In the genomic region with DNA sequence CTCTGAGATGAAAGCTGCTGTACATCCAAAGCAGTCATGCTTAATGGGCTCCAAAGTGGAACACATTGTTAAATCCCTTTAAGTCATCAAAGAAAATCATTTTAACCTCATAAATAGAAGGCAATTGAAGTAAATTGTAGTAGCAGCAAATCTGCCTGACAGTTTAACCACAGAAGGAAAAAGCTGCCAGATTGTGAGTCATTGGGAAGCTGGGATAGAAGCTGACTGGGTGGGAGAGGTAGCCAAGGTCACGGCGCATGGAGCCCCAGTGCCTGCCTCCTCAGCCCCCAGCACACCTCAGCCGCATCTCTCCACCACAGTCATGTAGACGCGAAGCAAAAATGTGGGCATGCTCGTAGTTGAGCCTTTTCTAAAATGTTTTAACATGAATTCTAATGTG, we compare ENCODE assay signal across 14 cellular contexts. TPM values are rescaled to one million over a fixed set of nuclear protein-coding genes. Genes with fewer than 3 reads are reported as not detected.
DNase-seq lines count a peak whose midpoint lies in the region; ATAC-seq and TF ChIP-seq lines count a peak whose summit lies in the region.
"Had no signal": no experiment of that assay in that cellular context is flagged by ENCODE, and none has a peak within 500 bp of the region (broad histone marks: within the 10 kb centered on the region; RNA-seq: fewer than 3 reads in every experiment).

No MANE protein-coding gene starts in this region.

- H3K4me1 Mint-ChIP-seq in H9, result 0 out of 4 replicates have a peak, but pooled peaks cover 0 to 3% of the 10 kb centered on the region in 2 experiments
- H3K4me1 Mint-ChIP-seq in activated CD4-positive, alpha-beta memory T cell treated with anti-CD3 and anti-CD28 coated beads for 36 hours (ENCODE audit: low read depth), result peaks cover 27% of the 10 kb centered on the region

- no peaks in the 10 kb centered on the region for H3K23me2 ChIP-seq in H9 (ENCODE audit: insufficient read length, low read depth, low read length, poor library complexity, severe bottlenecking)

- H3K79me2 ChIP-seq in H9 (ENCODE audit: insufficient read depth, low read length), result no peaks in the 10 kb centered on the region

- H3K4me1 ChIP-seq in H9 (ENCODE audit: insufficient read depth, low read length), result no peaks in the 10 kb centered on the region
- H3K4me1 ChIP-seq in right atrium auricular region, result no peaks in the 10 kb centered on the region

- no peak overlapping the region for H2BK5ac ChIP-seq in H9 (ENCODE audit: insufficient read length, low read length)

- H4K91ac ChIP-seq in H9 (ENCODE audit: insufficient read length, low read depth, low read length), result no peak overlapping the region

- peaks cover 2 to 24% (median 22%) of the 10 kb centered on the region in 3 experiments for H3K36me3 Mint-ChIP-seq in H9 (ENCODE audit: insufficient read depth in 1 of 3, low read depth in 3 of 3)
- peaks cover 17% of the 10 kb centered on the region for H3K36me3 Mint-ChIP-seq in activated CD4-positive, alpha-beta memory T cell treated with anti-CD3 and anti-CD28 coated beads for 36 hours

- H3K14ac ChIP-seq in H9 (ENCODE audit: insufficient read depth, low read length), result no peak overlapping the region

- H3K4me3 ChIP-seq in AG09309 (ENCODE audit: control insufficient read depth, low read depth, low read length) (no peak overlapping the region), right atrium auricular region (no peak overlapping the region)
- H3K4me3 ChIP-seq: BLaER1 treated with 17β-estradiol and CSF1 and Interleukin-3, amounts not matched to agents 10 nM and 100 nM had no signal

- no peak overlapping the region for H3K4ac ChIP-seq in H9 (ENCODE audit: low read depth, low read length)

- no peak overlapping the region for H4K5ac ChIP-seq in H9 (ENCODE audit: insufficient read length, low read depth, low read length)

- H2BK120ac ChIP-seq in H9 (ENCODE audit: low read depth, low read length, poor library complexity, severe bottlenecking), result no peak overlapping the region

- WGBS in H9 (ENCODE audit: extremely low coverage, insufficient read length, low lambda C conversion rate), result no CpG with 5 or more reads among the region's 6 CpGs

- H3K27me3 Mint-ChIP-seq in H9 (ENCODE audit: low read depth), result no peaks in the 10 kb centered on the region
- H3K27me3 Mint-ChIP-seq in activated CD4-positive, alpha-beta memory T cell treated with anti-CD3 and anti-CD28 coated beads for 36 hours, result no peaks in the 10 kb centered on the region
- H3K27me3 Mint-ChIP-seq: stimulated activated naive CD8-positive, alpha-beta T cell treated with anti-CD3 and anti-CD28 coated beads, Interleukin-15, amount 100 ng/mL, for 72 hours had no signal

- no peak overlapping the region for H3K27ac ChIP-seq in H9 (ENCODE audit: insufficient read length, low read depth, low read length)
- no peak overlapping the region for H3K27ac ChIP-seq in right atrium auricular region

- no peak overlapping the region for H2BK15ac ChIP-seq in H9 (ENCODE audit: low read depth, low read length)

- H3K36me3 ChIP-seq in right atrium auricular region, result peaks cover 38% of the 10 kb centered on the region

- no peak overlapping the region for H2AFZ ChIP-seq in H9 (ENCODE audit: low read length)

- H3K4me3 Mint-ChIP-seq in H9, result no peak overlapping the region
- H3K4me3 Mint-ChIP-seq in activated CD4-positive, alpha-beta memory T cell treated with anti-CD3 and anti-CD28 coated beads for 36 hours, result no peak overlapping the region
- H3K4me3 Mint-ChIP-seq: stimulated activated naive CD8-positive, alpha-beta T cell treated with anti-CD3 and anti-CD28 coated beads, Interleukin-15, amount 100 ng/mL, for 72 hours had no signal

- no peak overlapping the region for H2AK5ac ChIP-seq in H9 (ENCODE audit: insufficient read length, low read length)

- H3K56ac ChIP-seq in H9 (ENCODE audit: insufficient read length, low read depth, low read length), result no peak overlapping the region

- H3K27me3 ChIP-seq in H9 (ENCODE audit: insufficient read depth, low read length) (no peaks in the 10 kb centered on the region), right atrium auricular region (no peaks in the 10 kb centered on the region)
- H3K27me3 ChIP-seq: BLaER1 treated with 17β-estradiol and CSF1 and Interleukin-3, amounts not matched to agents 10 nM and 100 nM had no signal

- CTCF ChIA-PET in activated CD4-positive, alpha-beta memory T cell treated with anti-CD3 and anti-CD28 coated beads for 36 hours (lab: Charles Lee), result interaction anchor here (1.0 to 2.8 kb wide), 4 partner anchors 12 to 139 kb away, joined by 3 to 19 read pairs (median 4); no protein-coding TSS in a partner anchor

- H4K20me1 ChIP-seq in H9 (ENCODE audit: control insufficient read depth, insufficient read depth, insufficient read length), result no peaks in the 10 kb centered on the region
- H4K20me1 ChIP-seq: BLaER1 treated with 17β-estradiol and CSF1 and Interleukin-3, amounts not matched to agents 10 nM and 100 nM had no signal

- no peak overlapping the region for H3K4me2 ChIP-seq in H9 (ENCODE audit: insufficient read depth, insufficient read length, low read length)

- H3T11ph ChIP-seq in H9 (ENCODE audit: low read length), result no peak overlapping the region

- peak overlapping the region in 2 of 3 experiments; percentile 29 to 40; a peak in 1 of 7 replicates for H3K27ac Mint-ChIP-seq in H9
- H3K27ac Mint-ChIP-seq in activated CD4-positive, alpha-beta memory T cell treated with anti-CD3 and anti-CD28 coated beads for 36 hours, result no peak overlapping the region

- DNase-seq in AG09309 (ENCODE audit: low read depth) (peak; percentile 8), H9 (no peak), activated gamma-delta T cell (lab: John Stamatoyannopoulos, UW) (peak; percentile 23), iris pigment epithelial cell (ENCODE audit: low read depth) (peak; percentile 66), DMS 273 (lab: John Stamatoyannopoulos, UW; ENCODE audit: unreplicated experiment) (no peak), right atrium auricular region (ENCODE audit: low spot score) (no peak)
- no peak for DNase-seq in activated CD4-positive, alpha-beta memory T cell treated with anti-CD3 and anti-CD28 coated beads for 36 hours
- DNase-seq: activated CD4-positive, alpha-beta T cell treated with anti-CD3 and anti-CD28 coated beads, Interleukin-2, amount 50 U/mL, for 1 hour; activated effector memory CD4-positive, alpha-beta T cell treated with Interleukin-2 at 50 U/mL for 16 hours; stimulated activated CD4-positive, alpha-beta T cell treated with anti-CD3 and anti-CD28 coated beads, Interleukin-4, amount 100 ng/mL, for 24 hours; stimulated activated naive CD8-positive, alpha-beta T cell treated with anti-CD3 and anti-CD28 coated beads, Interleukin-15, amount 100 ng/mL, for 72 hours had no signal

- no peak overlapping the region for H2BK12ac ChIP-seq in H9 (ENCODE audit: insufficient read length, low read depth, low read length)

- no peak overlapping the region for H2BK20ac ChIP-seq in H9 (ENCODE audit: low read depth, low read length, poor library complexity, severe bottlenecking)

- H3K18ac ChIP-seq in H9 (ENCODE audit: insufficient read length, low read depth, low read length), result no peak overlapping the region

- H3K9me3 Mint-ChIP-seq in H9, result no peaks in the 10 kb centered on the region
- H3K9me3 Mint-ChIP-seq in activated CD4-positive, alpha-beta memory T cell treated with anti-CD3 and anti-CD28 coated beads for 36 hours, result no peaks in the 10 kb centered on the region
- H3K9me3 Mint-ChIP-seq: stimulated activated naive CD8-positive, alpha-beta T cell treated with anti-CD3 and anti-CD28 coated beads, Interleukin-15, amount 100 ng/mL, for 72 hours had no signal

- H3K9ac ChIP-seq in H9 (ENCODE audit: extremely low read depth, insufficient read length, low read length), result no peak overlapping the region
- H3K9ac ChIP-seq: BLaER1 treated with 17β-estradiol and CSF1 and Interleukin-3, amounts not matched to agents 10 nM and 100 nM had no signal

- H3K23ac ChIP-seq in H9 (ENCODE audit: insufficient read length, low read depth, low read length), result no peak overlapping the region

- intact Hi-C loops in activated CD4-positive, alpha-beta memory T cell treated with anti-CD3 and anti-CD28 coated beads for 36 hours (cut with micrococcal nuclease), result no loop called here

- POLR2A ChIA-PET in activated CD4-positive, alpha-beta memory T cell treated with anti-CD3 and anti-CD28 coated beads for 36 hours (lab: Charles Lee), result interaction anchor here (1.2 kb wide), 1 partner anchor 118 kb away, joined by 5 read pairs; no protein-coding TSS in a partner anchor

- ATAC-seq in HG03175 (IDR thresholded peaks at IDR 0.05; ENCODE audit: unreplicated experiment), result no peak
- ATAC-seq: esophagus mucosa; stimulated activated naive CD8-positive, alpha-beta T cell treated with anti-CD3 and anti-CD28 coated beads, Interleukin-15, amount 100 ng/mL, for 72 hours had no signal

- H3K79me1 ChIP-seq in H9 (ENCODE audit: insufficient read depth, low read depth, low read length, poor library complexity, severe bottlenecking), result no peaks in the 10 kb centered on the region

- H3K9me3 ChIP-seq in H9 (ENCODE audit: control insufficient read depth, low read depth, low read length), result no peaks in the 10 kb centered on the region
- no peaks in the 10 kb centered on the region for H3K9me3 ChIP-seq in right atrium auricular region
- H3K9me3 ChIP-seq: BLaER1 treated with 17β-estradiol and CSF1 and Interleukin-3, amounts not matched to agents 10 nM and 100 nM had no signal

- TF ChIP-seq CTCF in AG09309 (IDR thresholded peaks at IDR 0.05; ENCODE audit: control insufficient read depth, insufficient read depth, low read depth, low read length, missing control alignments) (no peak), H9 (conservative IDR thresholded peaks at IDR 0.05) (no peak), right atrium auricular region (IDR thresholded peaks at IDR 0.05) (no peak)

- H4K8ac ChIP-seq in H9 (replicated peaks; ENCODE audit: insufficient read length, low read depth, low read length), result no peak overlapping the region

RNA-seq across cellular contexts. Expression of a gene that starts 51.3 kb away (rescaled TPM):
- total RNA-seq in H9 (2021) (33.5 and 36.5 TPM in 2 replicates), right atrium auricular region (10 to 100 TPM; 36.3 to 41.9 TPM)
- 10 to 100 TPM; 34.4 to 34.7 TPM for total RNA-seq in activated CD4-positive, alpha-beta memory T cell treated with anti-CD3 and anti-CD28 coated beads for 36 hours

Comparison
In these comparisons a context has a peak if more than half of its experiments do, and no peak if none do; other contexts are left out.
1. DNase-seq: peak in AG09309 (single experiment), activated gamma-delta T cell (single experiment) and iris pigment epithelial cell (single experiment); none in H9 (single experiment), activated CD4-positive, alpha-beta memory T cell treated with anti-CD3 and anti-CD28 coated beads for 36 hours (single experiment), DMS 273 (single experiment) and right atrium auricular region (single experiment).